In the genomic region with DNA sequence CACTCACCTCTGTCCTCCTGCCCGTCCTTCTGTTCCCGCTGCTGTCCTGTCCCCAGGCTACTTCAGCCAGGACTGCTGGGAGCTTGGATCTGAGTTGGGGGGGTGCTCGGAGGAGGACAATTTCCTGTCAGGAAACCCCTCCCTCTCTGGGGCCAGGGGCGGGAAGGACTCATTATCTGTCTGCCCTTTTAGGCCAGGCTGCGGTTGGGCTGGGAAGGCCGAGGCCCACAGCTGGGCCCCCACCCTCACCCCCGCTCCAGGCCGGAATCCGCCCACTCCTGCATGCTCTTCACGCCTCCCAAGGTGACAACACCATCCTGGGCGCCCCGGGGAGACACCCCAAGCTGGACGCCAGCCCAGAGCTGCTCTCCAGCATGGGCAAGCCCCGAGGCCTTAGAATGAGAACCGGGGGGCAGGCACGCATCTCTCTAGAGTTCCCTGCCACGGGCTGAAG, we compare ENCODE assay signal across 1 cellular context.
TF ChIP-seq lines count a peak whose summit lies in the region.

A gene (minus strand): TSS at position 74 of the 454 bp plus-strand sequence. CDS start 6,362 bp downstream, outside the sequence.

TF ChIP-seq in K562, 482 proteins besides CTCF, POLR2A, EP300 and RAD21 (continued from another document and continues in another):
- TF ChIP-seq, protein P1, sequence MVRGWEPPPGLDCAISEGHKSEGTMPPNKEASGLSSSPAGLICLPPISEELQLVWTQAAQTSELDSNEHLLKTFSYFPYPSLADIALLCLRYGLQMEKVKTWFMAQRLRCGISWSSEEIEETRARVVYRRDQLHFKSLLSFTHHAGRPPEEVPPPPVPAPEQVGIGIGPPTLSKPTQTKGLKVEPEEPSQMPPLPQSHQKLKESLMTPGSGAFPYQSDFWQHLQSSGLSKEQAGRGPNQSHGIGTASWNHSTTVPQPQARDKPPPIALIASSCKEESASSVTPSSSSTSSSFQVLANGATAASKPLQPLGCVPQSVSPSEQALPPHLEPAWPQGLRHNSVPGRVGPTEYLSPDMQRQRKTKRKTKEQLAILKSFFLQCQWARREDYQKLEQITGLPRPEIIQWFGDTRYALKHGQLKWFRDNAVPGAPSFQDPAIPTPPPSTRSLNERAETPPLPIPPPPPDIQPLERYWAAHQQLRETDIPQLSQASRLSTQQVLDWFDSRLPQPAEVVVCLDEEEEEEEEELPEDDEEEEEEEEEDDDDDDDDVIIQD (CRISPR knock-in tag; IDR thresholded peaks at IDR 0.05) = 0 out of 2 replicates have a peak, but pooled peaks have one; percentile 32
- no peak for TF ChIP-seq ZNF174 (CRISPR knock-in tag; IDR thresholded peaks at IDR 0.05)
- TF ChIP-seq ZNF165 (CRISPR knock-in tag; IDR thresholded peaks at IDR 0.05; ENCODE audit: borderline replicate concordance) = no peak
- TF ChIP-seq, protein P2, sequence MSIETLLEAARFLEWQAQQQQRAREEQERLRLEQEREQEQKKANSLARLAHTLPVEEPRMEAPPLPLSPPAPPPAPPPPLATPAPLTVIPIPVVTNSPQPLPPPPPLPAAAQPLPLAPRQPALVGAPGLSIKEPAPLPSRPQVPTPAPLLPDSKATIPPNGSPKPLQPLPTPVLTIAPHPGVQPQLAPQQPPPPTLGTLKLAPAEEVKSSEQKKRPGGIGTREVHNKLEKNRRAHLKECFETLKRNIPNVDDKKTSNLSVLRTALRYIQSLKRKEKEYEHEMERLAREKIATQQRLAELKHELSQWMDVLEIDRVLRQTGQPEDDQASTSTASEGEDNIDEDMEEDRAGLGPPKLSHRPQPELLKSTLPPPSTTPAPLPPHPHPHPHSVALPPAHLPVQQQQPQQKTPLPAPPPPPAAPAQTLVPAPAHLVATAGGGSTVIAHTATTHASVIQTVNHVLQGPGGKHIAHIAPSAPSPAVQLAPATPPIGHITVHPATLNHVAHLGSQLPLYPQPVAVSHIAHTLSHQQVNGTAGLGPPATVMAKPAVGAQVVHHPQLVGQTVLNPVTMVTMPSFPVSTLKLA (conservative IDR thresholded peaks at IDR 0.05) = peak in 1 of 2 experiments; percentile 69; a peak in 2 of 4 replicates
- TF ChIP-seq, protein P3, sequence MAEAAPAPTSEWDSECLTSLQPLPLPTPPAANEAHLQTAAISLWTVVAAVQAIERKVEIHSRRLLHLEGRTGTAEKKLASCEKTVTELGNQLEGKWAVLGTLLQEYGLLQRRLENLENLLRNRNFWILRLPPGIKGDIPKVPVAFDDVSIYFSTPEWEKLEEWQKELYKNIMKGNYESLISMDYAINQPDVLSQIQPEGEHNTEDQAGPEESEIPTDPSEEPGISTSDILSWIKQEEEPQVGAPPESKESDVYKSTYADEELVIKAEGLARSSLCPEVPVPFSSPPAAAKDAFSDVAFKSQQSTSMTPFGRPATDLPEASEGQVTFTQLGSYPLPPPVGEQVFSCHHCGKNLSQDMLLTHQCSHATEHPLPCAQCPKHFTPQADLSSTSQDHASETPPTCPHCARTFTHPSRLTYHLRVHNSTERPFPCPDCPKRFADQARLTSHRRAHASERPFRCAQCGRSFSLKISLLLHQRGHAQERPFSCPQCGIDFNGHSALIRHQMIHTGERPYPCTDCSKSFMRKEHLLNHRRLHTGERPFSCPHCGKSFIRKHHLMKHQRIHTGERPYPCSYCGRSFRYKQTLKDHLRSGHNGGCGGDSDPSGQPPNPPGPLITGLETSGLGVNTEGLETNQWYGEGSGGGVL (CRISPR knock-in tag; IDR thresholded peaks at IDR 0.05) = no peak
- TF ChIP-seq ZNF76 (CRISPR knock-in tag; IDR thresholded peaks at IDR 0.05; ENCODE audit: borderline replicate concordance) = no peak
- peak; percentile 78 for TF ChIP-seq CHD4 (IDR thresholded peaks at IDR 0.05; ENCODE audit: insufficient read depth, insufficient replicate concordance, low read depth, low read length, poor library complexity, severe bottlenecking)
- TF ChIP-seq, protein P4, sequence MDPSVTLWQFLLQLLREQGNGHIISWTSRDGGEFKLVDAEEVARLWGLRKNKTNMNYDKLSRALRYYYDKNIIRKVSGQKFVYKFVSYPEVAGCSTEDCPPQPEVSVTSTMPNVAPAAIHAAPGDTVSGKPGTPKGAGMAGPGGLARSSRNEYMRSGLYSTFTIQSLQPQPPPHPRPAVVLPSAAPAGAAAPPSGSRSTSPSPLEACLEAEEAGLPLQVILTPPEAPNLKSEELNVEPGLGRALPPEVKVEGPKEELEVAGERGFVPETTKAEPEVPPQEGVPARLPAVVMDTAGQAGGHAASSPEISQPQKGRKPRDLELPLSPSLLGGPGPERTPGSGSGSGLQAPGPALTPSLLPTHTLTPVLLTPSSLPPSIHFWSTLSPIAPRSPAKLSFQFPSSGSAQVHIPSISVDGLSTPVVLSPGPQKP (CRISPR knock-in tag; IDR thresholded peaks at IDR 0.05) = no peak
- TF ChIP-seq, protein P5, sequence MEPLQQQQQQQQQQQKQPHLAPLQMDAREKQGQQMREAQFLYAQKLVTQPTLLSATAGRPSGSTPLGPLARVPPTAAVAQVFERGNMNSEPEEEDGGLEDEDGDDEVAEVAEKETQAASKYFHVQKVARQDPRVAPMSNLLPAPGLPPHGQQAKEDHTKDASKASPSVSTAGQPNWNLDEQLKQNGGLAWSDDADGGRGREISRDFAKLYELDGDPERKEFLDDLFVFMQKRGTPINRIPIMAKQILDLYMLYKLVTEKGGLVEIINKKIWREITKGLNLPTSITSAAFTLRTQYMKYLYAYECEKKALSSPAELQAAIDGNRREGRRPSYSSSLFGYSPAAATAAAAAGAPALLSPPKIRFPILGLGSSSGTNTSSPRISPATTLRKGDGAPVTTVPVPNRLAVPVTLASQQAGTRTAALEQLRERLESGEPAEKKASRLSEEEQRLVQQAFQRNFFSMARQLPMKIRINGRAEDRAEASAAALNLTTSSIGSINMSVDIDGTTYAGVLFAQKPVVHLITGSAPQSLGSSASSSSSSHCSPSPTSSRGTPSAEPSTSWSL (CRISPR knock-in tag; IDR thresholded peaks at IDR 0.05; ENCODE audit: borderline replicate concordance) = no peak
- TF ChIP-seq, protein P6, sequence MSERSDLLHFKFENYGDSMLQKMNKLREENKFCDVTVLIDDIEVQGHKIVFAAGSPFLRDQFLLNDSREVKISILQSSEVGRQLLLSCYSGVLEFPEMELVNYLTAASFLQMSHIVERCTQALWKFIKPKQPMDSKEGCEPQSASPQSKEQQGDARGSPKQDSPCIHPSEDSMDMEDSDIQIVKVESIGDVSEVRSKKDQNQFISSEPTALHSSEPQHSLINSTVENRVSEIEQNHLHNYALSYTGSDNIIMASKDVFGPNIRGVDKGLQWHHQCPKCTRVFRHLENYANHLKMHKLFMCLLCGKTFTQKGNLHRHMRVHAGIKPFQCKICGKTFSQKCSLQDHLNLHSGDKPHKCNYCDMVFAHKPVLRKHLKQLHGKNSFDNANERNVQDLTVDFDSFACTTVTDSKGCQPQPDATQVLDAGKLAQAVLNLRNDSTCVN (CRISPR knock-in tag; IDR thresholded peaks at IDR 0.05) = no peak
- no peak for TF ChIP-seq DMBX1 (CRISPR knock-in tag; IDR thresholded peaks at IDR 0.05; ENCODE audit: borderline replicate concordance)
- TF ChIP-seq FOXP1 (CRISPR knock-in tag; IDR thresholded peaks at IDR 0.05) = no peak
- TF ChIP-seq FOXK1 (CRISPR knock-in tag; IDR thresholded peaks at IDR 0.05; ENCODE audit: borderline replicate concordance) = no peak
- no peak for TF ChIP-seq CHCHD3 (CRISPR knock-in tag; IDR thresholded peaks at IDR 0.05)
- TF ChIP-seq ZNF146 (CRISPR knock-in tag; IDR thresholded peaks at IDR 0.05; ENCODE audit: unreplicated experiment) = no peak
- no peak for TF ChIP-seq ASH1L (IDR thresholded peaks at IDR 0.05; ENCODE audit: borderline replicate concordance, low read depth, partially characterized antibody)
- no peak for TF ChIP-seq ZNF24 (IDR thresholded peaks at IDR 0.05)
- TF ChIP-seq NR2C1 (IDR thresholded peaks at IDR 0.05) = no peak
- no peak for TF ChIP-seq NR2C1 (tag; IDR thresholded peaks at IDR 0.05)
- TF ChIP-seq TBP (optimal IDR thresholded peaks at IDR 0.05; ENCODE audit: low read depth, low read length) = no peak
- TF ChIP-seq ZNF717 (CRISPR knock-in tag; IDR thresholded peaks at IDR 0.05) = no peak
- TF ChIP-seq ZNF274 (IDR thresholded peaks at IDR 0.05; ENCODE audit: borderline replicate concordance, low read depth, low read length) = no peak
- 0 out of 2 replicates have a peak, but pooled peaks have one; percentile 22 for TF ChIP-seq ZNF263 (CRISPR knock-in tag; IDR thresholded peaks at IDR 0.05; ENCODE audit: borderline replicate concordance)
- peak; percentile 26 to 36; a peak in 1 of 4 replicates for TF ChIP-seq NRF1 (conservative IDR thresholded peaks at IDR 0.05 in 1 of 2, IDR thresholded peaks at IDR 0.05 in 1 of 2)
- TF ChIP-seq, protein P7, sequence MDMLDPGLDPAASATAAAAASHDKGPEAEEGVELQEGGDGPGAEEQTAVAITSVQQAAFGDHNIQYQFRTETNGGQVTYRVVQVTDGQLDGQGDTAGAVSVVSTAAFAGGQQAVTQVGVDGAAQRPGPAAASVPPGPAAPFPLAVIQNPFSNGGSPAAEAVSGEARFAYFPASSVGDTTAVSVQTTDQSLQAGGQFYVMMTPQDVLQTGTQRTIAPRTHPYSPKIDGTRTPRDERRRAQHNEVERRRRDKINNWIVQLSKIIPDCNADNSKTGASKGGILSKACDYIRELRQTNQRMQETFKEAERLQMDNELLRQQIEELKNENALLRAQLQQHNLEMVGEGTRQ (CRISPR knock-in tag; IDR thresholded peaks at IDR 0.05) = no peak
- TF ChIP-seq, protein P8, sequence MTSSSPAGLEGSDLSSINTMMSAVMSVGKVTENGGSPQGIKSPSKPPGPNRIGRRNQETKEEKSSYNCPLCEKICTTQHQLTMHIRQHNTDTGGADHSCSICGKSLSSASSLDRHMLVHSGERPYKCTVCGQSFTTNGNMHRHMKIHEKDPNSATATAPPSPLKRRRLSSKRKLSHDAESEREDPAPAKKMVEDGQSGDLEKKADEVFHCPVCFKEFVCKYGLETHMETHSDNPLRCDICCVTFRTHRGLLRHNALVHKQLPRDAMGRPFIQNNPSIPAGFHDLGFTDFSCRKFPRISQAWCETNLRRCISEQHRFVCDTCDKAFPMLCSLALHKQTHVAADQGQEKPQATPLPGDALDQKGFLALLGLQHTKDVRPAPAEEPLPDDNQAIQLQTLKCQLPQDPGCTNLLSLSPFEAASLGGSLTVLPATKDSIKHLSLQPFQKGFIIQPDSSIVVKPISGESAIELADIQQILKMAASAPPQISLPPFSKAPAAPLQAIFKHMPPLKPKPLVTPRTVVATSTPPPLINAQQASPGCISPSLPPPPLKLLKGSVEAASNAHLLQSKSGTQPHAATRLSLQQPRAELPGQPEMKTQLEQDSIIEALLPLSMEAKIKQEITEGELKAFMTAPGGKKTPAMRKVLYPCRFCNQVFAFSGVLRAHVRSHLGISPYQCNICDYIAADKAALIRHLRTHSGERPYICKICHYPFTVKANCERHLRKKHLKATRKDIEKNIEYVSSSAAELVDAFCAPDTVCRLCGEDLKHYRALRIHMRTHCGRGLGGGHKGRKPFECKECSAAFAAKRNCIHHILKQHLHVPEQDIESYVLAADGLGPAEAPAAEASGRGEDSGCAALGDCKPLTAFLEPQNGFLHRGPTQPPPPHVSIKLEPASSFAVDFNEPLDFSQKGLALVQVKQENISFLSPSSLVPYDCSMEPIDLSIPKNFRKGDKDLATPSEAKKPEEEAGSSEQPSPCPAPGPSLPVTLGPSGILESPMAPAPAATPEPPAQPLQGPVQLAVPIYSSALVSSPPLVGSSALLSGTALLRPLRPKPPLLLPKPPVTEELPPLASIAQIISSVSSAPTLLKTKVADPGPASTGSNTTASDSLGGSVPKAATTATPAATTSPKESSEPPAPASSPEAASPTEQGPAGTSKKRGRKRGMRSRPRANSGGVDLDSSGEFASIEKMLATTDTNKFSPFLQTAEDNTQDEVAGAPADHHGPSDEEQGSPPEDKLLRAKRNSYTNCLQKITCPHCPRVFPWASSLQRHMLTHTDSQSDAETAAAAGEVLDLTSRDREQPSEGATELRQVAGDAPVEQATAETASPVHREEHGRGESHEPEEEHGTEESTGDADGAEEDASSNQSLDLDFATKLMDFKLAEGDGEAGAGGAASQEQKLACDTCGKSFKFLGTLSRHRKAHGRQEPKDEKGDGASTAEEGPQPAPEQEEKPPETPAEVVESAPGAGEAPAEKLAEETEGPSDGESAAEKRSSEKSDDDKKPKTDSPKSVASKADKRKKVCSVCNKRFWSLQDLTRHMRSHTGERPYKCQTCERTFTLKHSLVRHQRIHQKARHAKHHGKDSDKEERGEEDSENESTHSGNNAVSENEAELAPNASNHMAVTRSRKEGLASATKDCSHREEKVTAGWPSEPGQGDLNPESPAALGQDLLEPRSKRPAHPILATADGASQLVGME (CRISPR knock-in tag; IDR thresholded peaks at IDR 0.05) = no peak
- no peak for TF ChIP-seq ZNF699 (CRISPR knock-in tag; IDR thresholded peaks at IDR 0.05; ENCODE audit: insufficient replicate concordance)
- TF ChIP-seq CBX5 (IDR thresholded peaks at IDR 0.05; ENCODE audit: borderline replicate concordance, low read depth) = no peak
- peak; percentile 80 for TF ChIP-seq L3MBTL2 (IDR thresholded peaks at IDR 0.05)
- no peak for TF ChIP-seq HMG20B (CRISPR knock-in tag; IDR thresholded peaks at IDR 0.05)
- TF ChIP-seq, protein P9, sequence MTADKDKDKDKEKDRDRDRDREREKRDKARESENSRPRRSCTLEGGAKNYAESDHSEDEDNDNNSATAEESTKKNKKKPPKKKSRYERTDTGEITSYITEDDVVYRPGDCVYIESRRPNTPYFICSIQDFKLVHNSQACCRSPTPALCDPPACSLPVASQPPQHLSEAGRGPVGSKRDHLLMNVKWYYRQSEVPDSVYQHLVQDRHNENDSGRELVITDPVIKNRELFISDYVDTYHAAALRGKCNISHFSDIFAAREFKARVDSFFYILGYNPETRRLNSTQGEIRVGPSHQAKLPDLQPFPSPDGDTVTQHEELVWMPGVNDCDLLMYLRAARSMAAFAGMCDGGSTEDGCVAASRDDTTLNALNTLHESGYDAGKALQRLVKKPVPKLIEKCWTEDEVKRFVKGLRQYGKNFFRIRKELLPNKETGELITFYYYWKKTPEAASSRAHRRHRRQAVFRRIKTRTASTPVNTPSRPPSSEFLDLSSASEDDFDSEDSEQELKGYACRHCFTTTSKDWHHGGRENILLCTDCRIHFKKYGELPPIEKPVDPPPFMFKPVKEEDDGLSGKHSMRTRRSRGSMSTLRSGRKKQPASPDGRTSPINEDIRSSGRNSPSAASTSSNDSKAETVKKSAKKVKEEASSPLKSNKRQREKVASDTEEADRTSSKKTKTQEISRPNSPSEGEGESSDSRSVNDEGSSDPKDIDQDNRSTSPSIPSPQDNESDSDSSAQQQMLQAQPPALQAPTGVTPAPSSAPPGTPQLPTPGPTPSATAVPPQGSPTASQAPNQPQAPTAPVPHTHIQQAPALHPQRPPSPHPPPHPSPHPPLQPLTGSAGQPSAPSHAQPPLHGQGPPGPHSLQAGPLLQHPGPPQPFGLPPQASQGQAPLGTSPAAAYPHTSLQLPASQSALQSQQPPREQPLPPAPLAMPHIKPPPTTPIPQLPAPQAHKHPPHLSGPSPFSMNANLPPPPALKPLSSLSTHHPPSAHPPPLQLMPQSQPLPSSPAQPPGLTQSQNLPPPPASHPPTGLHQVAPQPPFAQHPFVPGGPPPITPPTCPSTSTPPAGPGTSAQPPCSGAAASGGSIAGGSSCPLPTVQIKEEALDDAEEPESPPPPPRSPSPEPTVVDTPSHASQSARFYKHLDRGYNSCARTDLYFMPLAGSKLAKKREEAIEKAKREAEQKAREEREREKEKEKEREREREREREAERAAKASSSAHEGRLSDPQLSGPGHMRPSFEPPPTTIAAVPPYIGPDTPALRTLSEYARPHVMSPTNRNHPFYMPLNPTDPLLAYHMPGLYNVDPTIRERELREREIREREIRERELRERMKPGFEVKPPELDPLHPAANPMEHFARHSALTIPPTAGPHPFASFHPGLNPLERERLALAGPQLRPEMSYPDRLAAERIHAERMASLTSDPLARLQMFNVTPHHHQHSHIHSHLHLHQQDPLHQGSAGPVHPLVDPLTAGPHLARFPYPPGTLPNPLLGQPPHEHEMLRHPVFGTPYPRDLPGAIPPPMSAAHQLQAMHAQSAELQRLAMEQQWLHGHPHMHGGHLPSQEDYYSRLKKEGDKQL (CRISPR knock-in tag; IDR thresholded peaks at IDR 0.05; ENCODE audit: borderline replicate concordance) = no peak
